23 cellular contexts compared by ENCODE assay signal in genomic region chr3:46835486-46835885, GRCh38. TPM values are rescaled to one million over a fixed set of nuclear protein-coding genes. Genes with fewer than 3 reads are reported as not detected.
"Had no signal": no experiment of that assay in that cellular context is flagged by ENCODE, and none has a peak within 500 bp of the region (broad histone marks: within the 10 kb centered on the region; RNA-seq: fewer than 3 reads in every experiment).

No MANE protein-coding gene starts in this region.

- H3K36me3 ChIP-seq: MG63 had no signal

- DNase-seq: IMR-90, Karpas-422, KG1, MG63, NCI-H1092, NCI-H1105 treated with DMSO at 0.1 percent for 48 hours, NCI-H1417 treated with DMSO at 0.1 percent for 48 hours, NCI-H146, NCI-H187, NCI-H2029, NCI-H2081 treated with DMSO at 0.1 percent for 48 hours, NCI-H2171, NCI-H226, NCI-H446, NCI-H510A, NCI-H524 treated with DMSO at 0.1 percent for 48 hours, NCI-H69, NCI-H774, RPMI8226, SHP77, SK-N-SH had no signal

- H3K27me3 ChIP-seq: MG63 had no signal

- H3K4me3 ChIP-seq: MG63 had no signal

- H3K9me3 ChIP-seq: MG63, SK-N-SH had no signal

RNA-seq across cellular contexts. Expression of gene MYL3, which starts 27.8 kb away (rescaled TPM):
- total RNA-seq: HT-29, IMR-90, SK-MEL-5 had no signal
- polyA plus RNA-seq: SK-N-SH had no signal

RNA-seq across cellular contexts. Expression of gene PTH1R, which starts 42.0 kb away (rescaled TPM):
- total RNA-seq: HT-29, SK-MEL-5 had no signal
